ENCODE assay signal across 1 cellular context in the genomic region with DNA sequence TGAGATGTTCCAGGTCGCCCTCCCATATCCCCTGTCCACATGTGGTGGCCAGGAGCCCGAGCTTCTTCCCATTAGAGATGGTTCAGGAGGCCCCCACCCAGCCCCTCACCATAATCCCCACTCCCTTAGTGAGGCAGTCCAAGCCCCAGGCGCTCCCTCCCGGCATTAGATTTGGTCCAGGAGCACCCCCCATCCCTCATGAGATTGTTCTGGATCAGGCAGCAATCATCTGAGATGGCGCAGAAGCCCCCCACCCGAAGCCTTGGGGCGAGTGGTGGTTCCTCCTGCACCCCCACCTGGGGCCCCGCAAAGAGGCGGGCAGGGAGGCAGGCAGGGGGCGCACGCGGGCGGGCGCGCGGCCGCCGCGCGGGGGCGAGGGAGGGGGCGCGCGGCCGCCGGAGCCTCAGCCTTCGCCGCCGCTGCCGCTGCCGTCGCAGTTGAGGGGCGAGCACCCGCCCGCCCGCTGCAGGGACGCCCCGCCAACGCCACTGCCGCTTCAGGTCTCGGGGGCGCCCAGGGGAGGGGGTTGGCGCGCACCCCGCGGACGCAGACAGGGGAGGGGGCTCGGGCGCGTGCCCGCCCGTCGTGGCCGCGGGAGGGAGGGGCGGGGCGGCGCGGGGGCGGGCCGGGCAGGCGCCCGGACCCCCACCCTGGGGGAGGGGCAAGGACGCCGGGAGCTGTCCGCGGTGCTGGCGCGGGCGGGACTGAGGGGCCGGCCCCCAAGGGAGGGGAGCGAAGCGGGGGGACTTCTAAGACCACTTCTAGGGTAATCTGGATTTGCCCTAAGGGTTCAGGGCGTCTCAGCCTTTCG.
TF ChIP-seq lines count a peak whose summit lies in the region.

No MANE protein-coding gene starts in this region.

TF ChIP-seq in GM12891, 5 proteins besides CTCF, POLR2A, EP300 and RAD21 (continued from another document):
- no peak for TF ChIP-seq SPI1 (IDR thresholded peaks at IDR 0.05; ENCODE audit: low read depth, low read length)
